3 cellular contexts compared by ENCODE assay signal in the genomic region with DNA sequence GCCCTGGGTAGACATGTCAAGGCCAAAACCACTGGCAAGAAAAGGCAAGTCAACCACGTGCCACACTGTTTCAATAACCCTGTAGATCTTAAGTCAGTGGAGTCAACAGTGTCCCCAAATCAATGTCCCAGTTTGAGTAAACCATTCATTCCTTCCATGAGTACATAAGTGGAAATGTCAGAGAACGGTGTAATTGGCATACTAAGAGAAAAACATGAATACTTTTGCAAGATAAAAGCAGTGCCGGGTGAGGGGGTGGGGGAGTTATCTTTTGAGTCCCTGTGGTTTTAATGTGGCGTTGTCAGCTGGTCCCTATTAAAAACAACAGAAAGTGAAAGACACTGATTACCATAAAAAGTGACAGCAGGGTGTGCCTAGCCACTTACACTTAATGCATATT.
A peak's percentile ranks its signal among the peaks of the same experiment; 100 is the strongest.
TF ChIP-seq lines count a peak whose summit lies in the region.

No MANE protein-coding gene starts in this region.

TF ChIP-seq in HEK293, 187 proteins besides CTCF, POLR2A, EP300 and RAD21 (continued from another document):
- no peak for TF ChIP-seq RBAK (tag by site-specific recombination; IDR thresholded peaks at IDR 0.05)

TF ChIP-seq in neural cell, 6 proteins besides CTCF, POLR2A, EP300 and RAD21:
- TF ChIP-seq, protein P1, sequence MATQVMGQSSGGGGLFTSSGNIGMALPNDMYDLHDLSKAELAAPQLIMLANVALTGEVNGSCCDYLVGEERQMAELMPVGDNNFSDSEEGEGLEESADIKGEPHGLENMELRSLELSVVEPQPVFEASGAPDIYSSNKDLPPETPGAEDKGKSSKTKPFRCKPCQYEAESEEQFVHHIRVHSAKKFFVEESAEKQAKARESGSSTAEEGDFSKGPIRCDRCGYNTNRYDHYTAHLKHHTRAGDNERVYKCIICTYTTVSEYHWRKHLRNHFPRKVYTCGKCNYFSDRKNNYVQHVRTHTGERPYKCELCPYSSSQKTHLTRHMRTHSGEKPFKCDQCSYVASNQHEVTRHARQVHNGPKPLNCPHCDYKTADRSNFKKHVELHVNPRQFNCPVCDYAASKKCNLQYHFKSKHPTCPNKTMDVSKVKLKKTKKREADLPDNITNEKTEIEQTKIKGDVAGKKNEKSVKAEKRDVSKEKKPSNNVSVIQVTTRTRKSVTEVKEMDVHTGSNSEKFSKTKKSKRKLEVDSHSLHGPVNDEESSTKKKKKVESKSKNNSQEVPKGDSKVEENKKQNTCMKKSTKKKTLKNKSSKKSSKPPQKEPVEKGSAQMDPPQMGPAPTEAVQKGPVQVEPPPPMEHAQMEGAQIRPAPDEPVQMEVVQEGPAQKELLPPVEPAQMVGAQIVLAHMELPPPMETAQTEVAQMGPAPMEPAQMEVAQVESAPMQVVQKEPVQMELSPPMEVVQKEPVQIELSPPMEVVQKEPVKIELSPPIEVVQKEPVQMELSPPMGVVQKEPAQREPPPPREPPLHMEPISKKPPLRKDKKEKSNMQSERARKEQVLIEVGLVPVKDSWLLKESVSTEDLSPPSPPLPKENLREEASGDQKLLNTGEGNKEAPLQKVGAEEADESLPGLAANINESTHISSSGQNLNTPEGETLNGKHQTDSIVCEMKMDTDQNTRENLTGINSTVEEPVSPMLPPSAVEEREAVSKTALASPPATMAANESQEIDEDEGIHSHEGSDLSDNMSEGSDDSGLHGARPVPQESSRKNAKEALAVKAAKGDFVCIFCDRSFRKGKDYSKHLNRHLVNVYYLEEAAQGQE (IDR thresholded peaks at IDR 0.05; ENCODE audit: borderline replicate concordance): no peak
- TF ChIP-seq POLR2AphosphoS5 (IDR thresholded peaks at IDR 0.05): peak; percentile 29

TF ChIP-seq in HepG2, 621 proteins besides CTCF, POLR2A, EP300 and RAD21:
- TF ChIP-seq, protein P2, sequence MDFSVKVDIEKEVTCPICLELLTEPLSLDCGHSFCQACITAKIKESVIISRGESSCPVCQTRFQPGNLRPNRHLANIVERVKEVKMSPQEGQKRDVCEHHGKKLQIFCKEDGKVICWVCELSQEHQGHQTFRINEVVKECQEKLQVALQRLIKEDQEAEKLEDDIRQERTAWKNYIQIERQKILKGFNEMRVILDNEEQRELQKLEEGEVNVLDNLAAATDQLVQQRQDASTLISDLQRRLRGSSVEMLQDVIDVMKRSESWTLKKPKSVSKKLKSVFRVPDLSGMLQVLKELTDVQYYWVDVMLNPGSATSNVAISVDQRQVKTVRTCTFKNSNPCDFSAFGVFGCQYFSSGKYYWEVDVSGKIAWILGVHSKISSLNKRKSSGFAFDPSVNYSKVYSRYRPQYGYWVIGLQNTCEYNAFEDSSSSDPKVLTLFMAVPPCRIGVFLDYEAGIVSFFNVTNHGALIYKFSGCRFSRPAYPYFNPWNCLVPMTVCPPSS (IDR thresholded peaks at IDR 0.05): no peak
- TF ChIP-seq, protein P3, sequence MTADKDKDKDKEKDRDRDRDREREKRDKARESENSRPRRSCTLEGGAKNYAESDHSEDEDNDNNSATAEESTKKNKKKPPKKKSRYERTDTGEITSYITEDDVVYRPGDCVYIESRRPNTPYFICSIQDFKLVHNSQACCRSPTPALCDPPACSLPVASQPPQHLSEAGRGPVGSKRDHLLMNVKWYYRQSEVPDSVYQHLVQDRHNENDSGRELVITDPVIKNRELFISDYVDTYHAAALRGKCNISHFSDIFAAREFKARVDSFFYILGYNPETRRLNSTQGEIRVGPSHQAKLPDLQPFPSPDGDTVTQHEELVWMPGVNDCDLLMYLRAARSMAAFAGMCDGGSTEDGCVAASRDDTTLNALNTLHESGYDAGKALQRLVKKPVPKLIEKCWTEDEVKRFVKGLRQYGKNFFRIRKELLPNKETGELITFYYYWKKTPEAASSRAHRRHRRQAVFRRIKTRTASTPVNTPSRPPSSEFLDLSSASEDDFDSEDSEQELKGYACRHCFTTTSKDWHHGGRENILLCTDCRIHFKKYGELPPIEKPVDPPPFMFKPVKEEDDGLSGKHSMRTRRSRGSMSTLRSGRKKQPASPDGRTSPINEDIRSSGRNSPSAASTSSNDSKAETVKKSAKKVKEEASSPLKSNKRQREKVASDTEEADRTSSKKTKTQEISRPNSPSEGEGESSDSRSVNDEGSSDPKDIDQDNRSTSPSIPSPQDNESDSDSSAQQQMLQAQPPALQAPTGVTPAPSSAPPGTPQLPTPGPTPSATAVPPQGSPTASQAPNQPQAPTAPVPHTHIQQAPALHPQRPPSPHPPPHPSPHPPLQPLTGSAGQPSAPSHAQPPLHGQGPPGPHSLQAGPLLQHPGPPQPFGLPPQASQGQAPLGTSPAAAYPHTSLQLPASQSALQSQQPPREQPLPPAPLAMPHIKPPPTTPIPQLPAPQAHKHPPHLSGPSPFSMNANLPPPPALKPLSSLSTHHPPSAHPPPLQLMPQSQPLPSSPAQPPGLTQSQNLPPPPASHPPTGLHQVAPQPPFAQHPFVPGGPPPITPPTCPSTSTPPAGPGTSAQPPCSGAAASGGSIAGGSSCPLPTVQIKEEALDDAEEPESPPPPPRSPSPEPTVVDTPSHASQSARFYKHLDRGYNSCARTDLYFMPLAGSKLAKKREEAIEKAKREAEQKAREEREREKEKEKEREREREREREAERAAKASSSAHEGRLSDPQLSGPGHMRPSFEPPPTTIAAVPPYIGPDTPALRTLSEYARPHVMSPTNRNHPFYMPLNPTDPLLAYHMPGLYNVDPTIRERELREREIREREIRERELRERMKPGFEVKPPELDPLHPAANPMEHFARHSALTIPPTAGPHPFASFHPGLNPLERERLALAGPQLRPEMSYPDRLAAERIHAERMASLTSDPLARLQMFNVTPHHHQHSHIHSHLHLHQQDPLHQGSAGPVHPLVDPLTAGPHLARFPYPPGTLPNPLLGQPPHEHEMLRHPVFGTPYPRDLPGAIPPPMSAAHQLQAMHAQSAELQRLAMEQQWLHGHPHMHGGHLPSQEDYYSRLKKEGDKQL (CRISPR knock-in tag; IDR thresholded peaks at IDR 0.05; ENCODE audit: low read depth): no peak
- TF ChIP-seq NFE2L2 (IDR thresholded peaks at IDR 0.05; ENCODE audit: low read length) (no peak), CC2D1A (CRISPR knock-in tag; IDR thresholded peaks at IDR 0.05) (no peak)
- TF ChIP-seq, protein P4, sequence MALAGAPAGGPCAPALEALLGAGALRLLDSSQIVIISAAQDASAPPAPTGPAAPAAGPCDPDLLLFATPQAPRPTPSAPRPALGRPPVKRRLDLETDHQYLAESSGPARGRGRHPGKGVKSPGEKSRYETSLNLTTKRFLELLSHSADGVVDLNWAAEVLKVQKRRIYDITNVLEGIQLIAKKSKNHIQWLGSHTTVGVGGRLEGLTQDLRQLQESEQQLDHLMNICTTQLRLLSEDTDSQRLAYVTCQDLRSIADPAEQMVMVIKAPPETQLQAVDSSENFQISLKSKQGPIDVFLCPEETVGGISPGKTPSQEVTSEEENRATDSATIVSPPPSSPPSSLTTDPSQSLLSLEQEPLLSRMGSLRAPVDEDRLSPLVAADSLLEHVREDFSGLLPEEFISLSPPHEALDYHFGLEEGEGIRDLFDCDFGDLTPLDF (CRISPR knock-in tag; IDR thresholded peaks at IDR 0.05): no peak
- TF ChIP-seq, protein P5, sequence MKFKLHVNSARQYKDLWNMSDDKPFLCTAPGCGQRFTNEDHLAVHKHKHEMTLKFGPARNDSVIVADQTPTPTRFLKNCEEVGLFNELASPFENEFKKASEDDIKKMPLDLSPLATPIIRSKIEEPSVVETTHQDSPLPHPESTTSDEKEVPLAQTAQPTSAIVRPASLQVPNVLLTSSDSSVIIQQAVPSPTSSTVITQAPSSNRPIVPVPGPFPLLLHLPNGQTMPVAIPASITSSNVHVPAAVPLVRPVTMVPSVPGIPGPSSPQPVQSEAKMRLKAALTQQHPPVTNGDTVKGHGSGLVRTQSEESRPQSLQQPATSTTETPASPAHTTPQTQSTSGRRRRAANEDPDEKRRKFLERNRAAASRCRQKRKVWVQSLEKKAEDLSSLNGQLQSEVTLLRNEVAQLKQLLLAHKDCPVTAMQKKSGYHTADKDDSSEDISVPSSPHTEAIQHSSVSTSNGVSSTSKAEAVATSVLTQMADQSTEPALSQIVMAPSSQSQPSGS (CRISPR knock-in tag; IDR thresholded peaks at IDR 0.05): no peak
